In the genomic region with DNA sequence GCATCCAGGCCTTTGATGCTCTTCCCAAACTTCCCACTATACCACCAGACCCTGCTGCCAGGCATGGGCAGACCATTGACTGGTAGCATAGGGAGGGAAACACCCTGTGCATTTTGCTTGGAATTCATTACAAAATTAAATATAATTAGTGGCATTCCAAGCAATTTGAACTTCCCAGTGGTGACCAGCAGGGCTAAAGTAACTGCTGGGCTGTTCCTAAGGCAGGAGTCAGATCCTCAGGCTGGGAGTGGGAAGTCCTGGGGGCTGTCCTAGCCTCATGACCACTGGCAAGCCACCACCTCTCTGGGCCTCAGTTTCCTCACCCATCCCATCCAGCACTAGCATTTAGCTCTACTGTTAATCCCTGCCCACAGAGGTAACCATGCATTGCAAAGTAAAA, we compare ENCODE assay signal across 22 cellular contexts. TPM values are rescaled to one million over a fixed set of nuclear protein-coding genes. Genes with fewer than 3 reads are reported as not detected.
DNase-seq lines count a peak whose midpoint lies in the region; ATAC-seq and TF ChIP-seq lines count a peak whose summit lies in the region.
"Had no signal": no experiment of that assay in that cellular context is flagged by ENCODE, and none has a peak within 500 bp of the region (broad histone marks: within the 10 kb centered on the region; RNA-seq: fewer than 3 reads in every experiment).

No MANE protein-coding gene starts in this region.

- intact Hi-C loops in uterus (cut with DNase I; ENCODE audit: low total_unique reads): no loop called here

- TF ChIP-seq RAD21 in SK-N-SH (IDR thresholded peaks at IDR 0.05; ENCODE audit: low read length): no peak

- TF ChIP-seq CTCF in SK-N-SH (IDR thresholded peaks at IDR 0.05) (no peak), epithelial cell of proximal tubule (conservative IDR thresholded peaks at IDR 0.05; ENCODE audit: low read depth, low read length) (peak; percentile 27), neural crest cell (conservative IDR thresholded peaks at IDR 0.05) (peak; percentile 31), uterus (IDR thresholded peaks at IDR 0.05) (no peak)

- H3F3A ChIP-seq in SK-N-SH (replicated peaks; ENCODE audit: insufficient read depth): peaks cover 2% of the 10 kb centered on the region
- no peaks in the 10 kb centered on the region for H3F3A ChIP-seq in GM23248 (ENCODE audit: insufficient read depth)

- H3K9ac ChIP-seq in SK-N-SH: no peak overlapping the region
- H3K9ac ChIP-seq in GM23248: no peak overlapping the region
- H3K9ac ChIP-seq: BLaER1 had no signal

- H3K4me2 ChIP-seq in SK-N-SH (no peak overlapping the region), GM23248 (ENCODE audit: unreplicated experiment) (no peak overlapping the region)
- H3K4me2 ChIP-seq: BLaER1 had no signal

- peaks cover 0 to 2% of the 10 kb centered on the region in 2 experiments for H3K36me3 ChIP-seq in SK-N-SH (replicated peaks in 1 of 2; ENCODE audit: control insufficient read depth in 1 of 2, insufficient read depth in 2 of 2, low read length in 1 of 2)
- H3K36me3 ChIP-seq in uterus: no peaks in the 10 kb centered on the region
- no peaks in the 10 kb centered on the region for H3K36me3 ChIP-seq in GM23248 (ENCODE audit: low read depth)
- H3K36me3 ChIP-seq: adrenal gland had no signal

- H3K9me3 Mint-ChIP-seq in neural crest cell: no peaks in the 10 kb centered on the region
- H3K9me3 Mint-ChIP-seq: activated CD4-positive, alpha-beta T cell treated with anti-CD3 and anti-CD28 coated beads, Interleukin-2, amount 10 ng/mL, durations not matched to agents 24 days and 14 days had no signal

- TF ChIP-seq EP300 in SK-N-SH (IDR thresholded peaks at IDR 0.05; ENCODE audit: borderline replicate concordance in 1 of 2, low read depth in 1 of 2, low read length in 1 of 2): no peak

- H3K9me3 ChIP-seq in SK-N-SH (no peaks in the 10 kb centered on the region), uterus (no peaks in the 10 kb centered on the region), GM23248 (ENCODE audit: low read depth) (no peaks in the 10 kb centered on the region)
- H3K9me3 ChIP-seq: adrenal gland, BLaER1 had no signal

- H3K36me3 Mint-ChIP-seq in neural crest cell (ENCODE audit: low read depth): no peaks in the 10 kb centered on the region

- ATAC-seq in SK-N-SH treated with all-trans-retinoic acid at 6 μM for 48 hours (no peak), HG03520 (IDR thresholded peaks at IDR 0.05; ENCODE audit: unreplicated experiment) (no peak), GM19035 (IDR thresholded peaks at IDR 0.05; ENCODE audit: unreplicated experiment) (no peak)

- peaks cover 17% of the 10 kb centered on the region for H3K4me1 Mint-ChIP-seq in neural crest cell

- H2AFZ ChIP-seq in SK-N-SH (ENCODE audit: low read depth) (no peak overlapping the region), GM23248 (no peak overlapping the region)

- H3K27ac Mint-ChIP-seq in neural crest cell (ENCODE audit: unreplicated experiment): no peak overlapping the region
- H3K27ac Mint-ChIP-seq: activated CD4-positive, alpha-beta T cell treated with anti-CD3 and anti-CD28 coated beads, Interleukin-2, amount 10 ng/mL, durations not matched to agents 24 days and 14 days had no signal

- CTCF ChIA-PET in SK-N-SH (lab: Yijun Ruan, JAX): interaction anchor here (0.9 to 41.6 kb wide), 7 partner anchors 2 to 113 kb away, joined by 3 to 1216 read pairs (median 4); a partner anchor contains a TSS

- H3K27ac ChIP-seq in SK-N-SH (ENCODE audit: low read depth in 2 of 2, low read length in 1 of 2) (no peak overlapping the region), uterus (no peak overlapping the region), GM23248 (no peak overlapping the region)
- H3K27ac ChIP-seq: adrenal gland, BLaER1 had no signal

- peaks cover 10 to 15% of the 10 kb centered on the region in 2 experiments for H3K4me1 ChIP-seq in SK-N-SH (ENCODE audit: control insufficient read depth in 1 of 2, insufficient read depth in 2 of 2, low read depth in 1 of 2, low read length in 1 of 2)
- H3K4me1 ChIP-seq in uterus: no peaks in the 10 kb centered on the region
- peaks cover 5% of the 10 kb centered on the region; the same call in 1 of the 2 replicates for H3K4me1 ChIP-seq in GM23248 (ENCODE audit: insufficient read depth)

- in situ Hi-C loops in GM23248 (cut with MboI): no loop called here

- POLR2A ChIA-PET in SK-N-SH (lab: Yijun Ruan, JAX): interaction anchor here (1.4 kb wide), 1 partner anchor 12 kb away, joined by 5 read pairs; no protein-coding TSS in a partner anchor

- H3K9me2 ChIP-seq in SK-N-SH: no peaks in the 10 kb centered on the region
- no peaks in the 10 kb centered on the region for H3K9me2 ChIP-seq in GM23248 (ENCODE audit: insufficient read depth)

- no peak for DNase-seq in SK-N-SH
- DNase-seq in epithelial cell of proximal tubule (ENCODE audit: low read depth): no peak
- no peak for DNase-seq in neural crest cell (ENCODE audit: low read depth, low spot score)
- DNase-seq in uterus: no peak
- no peak for DNase-seq in GM23248
- DNase-seq: 8988T; activated CD4-positive, alpha-beta T cell treated with anti-CD3 and anti-CD28 coated beads, Interleukin-2, amount 10 ng/mL, durations not matched to agents 24 days and 14 days; activated CD8-positive, alpha-beta memory T cell treated with anti-CD3 and anti-CD28 coated beads, Interleukin-2, amount 50 U/mL, for 4 hours; activated effector memory CD4-positive, alpha-beta T cell treated with anti-CD3 and anti-CD28 coated beads, Interleukin-2, amount 50 U/mL, for 16 hours; adrenal gland; central memory CD4-positive, alpha-beta T cell; effector memory CD4-positive, alpha-beta T cell; midbrain; NCI-H1417; NCI-H2171 treated with DMSO at 0.1 percent for 48 hours; NCI-H82; occipital lobe had no signal

- H3K27me3 ChIP-seq in SK-N-SH (ENCODE audit: insufficient read depth): no peaks in the 10 kb centered on the region
- no peaks in the 10 kb centered on the region for H3K27me3 ChIP-seq in uterus
- no peaks in the 10 kb centered on the region for H3K27me3 ChIP-seq in GM23248 (replicated peaks; ENCODE audit: insufficient read depth)
- H3K27me3 ChIP-seq: adrenal gland, BLaER1 had no signal

- H4K20me1 ChIP-seq in SK-N-SH (ENCODE audit: insufficient read depth) (no peaks in the 10 kb centered on the region), GM23248 (ENCODE audit: insufficient read depth) (no peaks in the 10 kb centered on the region)
- H4K20me1 ChIP-seq: BLaER1 had no signal

- no peak overlapping the region for H3K4me3 ChIP-seq in SK-N-SH (ENCODE audit: low read depth in 2 of 2, low read length in 1 of 2)
- H3K4me3 ChIP-seq in epithelial cell of proximal tubule (ENCODE audit: low read depth, low read length): no peak overlapping the region
- no peak overlapping the region for H3K4me3 ChIP-seq in uterus
- H3K4me3 ChIP-seq in GM23248: no peak overlapping the region
- H3K4me3 ChIP-seq: adrenal gland, BLaER1 had no signal

- H3K27me3 Mint-ChIP-seq in neural crest cell (ENCODE audit: low read depth): no peaks in the 10 kb centered on the region
- H3K27me3 Mint-ChIP-seq: activated CD4-positive, alpha-beta T cell treated with anti-CD3 and anti-CD28 coated beads, Interleukin-2, amount 10 ng/mL, durations not matched to agents 24 days and 14 days had no signal

- TF ChIP-seq POLR2A in uterus (IDR thresholded peaks at IDR 0.05): no peak

- H3K79me2 ChIP-seq in SK-N-SH (ENCODE audit: insufficient read depth): no peaks in the 10 kb centered on the region
- no peaks in the 10 kb centered on the region for H3K79me2 ChIP-seq in GM23248 (ENCODE audit: insufficient read depth)

- H3K4me3 Mint-ChIP-seq in neural crest cell: no peak overlapping the region
- H3K4me3 Mint-ChIP-seq: activated CD4-positive, alpha-beta T cell treated with anti-CD3 and anti-CD28 coated beads, Interleukin-2, amount 10 ng/mL, durations not matched to agents 24 days and 14 days had no signal

TF ChIP-seq in SK-N-SH treated with all-trans-retinoic acid at 6 μM for 48 hours, 23 proteins besides CTCF, POLR2A, EP300 and RAD21:
- 0 out of 2 replicates have a peak, but pooled peaks have one; percentile 21 for TF ChIP-seq ISL1 (CRISPR knock-in tag; IDR thresholded peaks at IDR 0.05)
- no peak for TF ChIP-seq ZNF8 (CRISPR knock-in tag; IDR thresholded peaks at IDR 0.05)

TF ChIP-seq in SK-N-SH, 30 proteins besides CTCF, POLR2A, EP300 and RAD21 (continues in another document):
- TF ChIP-seq NFIC (IDR thresholded peaks at IDR 0.05; ENCODE audit: borderline replicate concordance) (no peak), GATA2 (CRISPR knock-in tag; IDR thresholded peaks at IDR 0.05) (no peak)

RNA-seq across cellular contexts. Expression of a gene that starts 3.7 kb away (rescaled TPM):
- polyA plus RNA-seq in SK-N-SH (2012; rRNA removed) (not detected in 2 replicates), GM23248 (2016; fragmentation: Nextera tagmentation; extraction: Ambion mirVana) (0.16 TPM in 1 of 2 replicates, not detected in the other)
- polyA plus RNA-seq in SK-N-SH (2012; cell fraction: cytosol; rRNA removed): not detected in 2 replicates
- polyA plus RNA-seq in SK-N-SH (2012; cell fraction: nucleus; rRNA removed): not detected in 2 replicates
- total RNA-seq in epithelial cell of proximal tubule (3.5 and 3.8 TPM in 2 replicates), neural crest cell (not detected in 2 replicates), uterus (1 to 10 TPM in 1 of 4 donors, under 1 TPM in 1, not detected in 2; 0.29 to 2.0 TPM)
- total RNA-seq in GM23248 (2014; rRNA removed; shearing (Covaris generic)): not detected in 2 replicates
- total RNA-seq: activated CD4-positive, alpha-beta T cell treated with anti-CD3 and anti-CD28 coated beads, Interleukin-2, amount 10 ng/mL, durations not matched to agents 24 days and 14 days; occipital lobe; RPMI7951 had no signal

RNA-seq across cellular contexts. Expression of a gene that starts 12.6 kb away (rescaled TPM):
- polyA plus RNA-seq in SK-N-SH (2012; rRNA removed): 26.1 and 33.8 TPM in 2 replicates
- polyA plus RNA-seq in SK-N-SH (2012; cell fraction: cytosol; rRNA removed): 27.2 and 30.9 TPM in 2 replicates
- 21.6 and 23.6 TPM in 2 replicates for polyA plus RNA-seq in SK-N-SH (2012; cell fraction: nucleus; rRNA removed)
- 39.5 and 47.6 TPM in 2 replicates for total RNA-seq in epithelial cell of proximal tubule
- total RNA-seq in neural crest cell: 7.1 and 7.5 TPM in 2 replicates
- 10 to 100 TPM; 16.7 to 29.4 (median 17.4) TPM for total RNA-seq in uterus
- total RNA-seq in GM23248 (2014; rRNA removed; shearing (Covaris generic)): 44.7 and 53.7 TPM in 2 replicates
- 20.0 and 22.7 TPM in 2 replicates for polyA plus RNA-seq in GM23248 (2016; fragmentation: Nextera tagmentation; extraction: Ambion mirVana)

RNA-seq across cellular contexts. Expression of a gene that starts 17.0 kb away (rescaled TPM):
- polyA plus RNA-seq in SK-N-SH (2012; rRNA removed) (208 and 288 TPM in 2 replicates), GM23248 (2016; fragmentation: Nextera tagmentation; extraction: Ambion mirVana) (81.6 and 92.2 TPM in 2 replicates)
- polyA plus RNA-seq in SK-N-SH (2012; cell fraction: cytosol; rRNA removed): 77.8 and 94.7 TPM in 2 replicates
- polyA plus RNA-seq in SK-N-SH (2012; cell fraction: nucleus; rRNA removed): 1,862 and 2,736 TPM in 2 replicates
- total RNA-seq in epithelial cell of proximal tubule (71.0 and 111 TPM in 2 replicates), neural crest cell (285 and 301 TPM in 2 replicates), uterus (100 to 1,000 TPM; 118 to 180 (median 146) TPM)
- total RNA-seq in GM23248 (2014; rRNA removed; shearing (Covaris generic)): 61.7 and 80.8 TPM in 2 replicates

RNA-seq across cellular contexts. Expression of a gene that starts 57.9 kb away (rescaled TPM):
- polyA plus RNA-seq in SK-N-SH (2012; rRNA removed) (8.8 and 16.7 TPM in 2 replicates), GM23248 (2016; fragmentation: Nextera tagmentation; extraction: Ambion mirVana) (13.6 and 14.2 TPM in 2 replicates)
- 9.3 and 14.3 TPM in 2 replicates for polyA plus RNA-seq in SK-N-SH (2012; cell fraction: cytosol; rRNA removed)
- 28.1 and 28.5 TPM in 2 replicates for polyA plus RNA-seq in SK-N-SH (2012; cell fraction: nucleus; rRNA removed)
- total RNA-seq in epithelial cell of proximal tubule (2.1 and 5.4 TPM in 2 replicates), neural crest cell (22.4 and 23.2 TPM in 2 replicates), uterus (10 to 100 TPM in 1 of 4 donors, 1 to 10 TPM in 2, under 1 TPM in 1; 0.88 to 18.7 (median 1.3) TPM)
- 2.5 and 3.2 TPM in 2 replicates for total RNA-seq in GM23248 (2014; rRNA removed; shearing (Covaris generic))

Comparison
In these comparisons a context has a peak if more than half of its experiments do, and no peak if none do; other contexts are left out.
1. CTCF ChIP-seq: peak in epithelial cell of proximal tubule (single experiment) and neural crest cell (single experiment); none in SK-N-SH (single experiment) and uterus (0 of 4).